In genomic region chr10:69756279-69756678, GRCh38 we compare ENCODE assay signal across 25 cellular contexts. TPM values are rescaled to one million over a fixed set of nuclear protein-coding genes. Genes with fewer than 3 reads are reported as not detected.
"Had no signal": no experiment of that assay in that cellular context is flagged by ENCODE, and none has a peak within 500 bp of the region (broad histone marks: within the 10 kb centered on the region; RNA-seq: fewer than 3 reads in every experiment).

No MANE protein-coding gene starts in this region.

- H3K4me3 Mint-ChIP-seq: mesothelial cell of epicardium had no signal

- DNase-seq: dermis blood vessel endothelial cell; effector CD4-positive, alpha-beta T cell; effector memory CD4-positive, alpha-beta T cell; esophagus squamous epithelium; foreskin fibroblast; foreskin melanocyte; gastrocnemius medialis; glutamatergic neuron; head of caudate nucleus; heart right ventricle; hippocampal formation; left cardiac atrium; left lung; left ventricle myocardium superior; lower lobe of right lung; mesenchymal stem cell; mucosa of descending colon had no signal

- H3K27me3 ChIP-seq: dorsolateral prefrontal cortex, gastrocnemius medialis, left lung had no signal

- ATAC-seq: gastrocnemius medialis, left cardiac atrium, left lung, left ventricle myocardium superior, lower lobe of right lung, mucosa of descending colon had no signal

- H3K4me3 ChIP-seq: coronary artery, dorsolateral prefrontal cortex, esophagus squamous epithelium, gastrocnemius medialis, heart right ventricle, left lung, lower lobe of right lung, mucosa of descending colon had no signal

- FAIRE-seq: colon, endothelial cell of umbilical vein, islet of Langerhans, keratinocyte had no signal

- H3K36me3 ChIP-seq: esophagus squamous epithelium, gastrocnemius medialis, heart right ventricle, left lung, lower lobe of right lung had no signal

- H3K36me3 Mint-ChIP-seq: mesothelial cell of epicardium had no signal

- H3K4me1 ChIP-seq: gastrocnemius medialis, left lung, lower lobe of right lung had no signal

- H3K27ac ChIP-seq: dorsolateral prefrontal cortex, esophagus squamous epithelium, gastrocnemius medialis, heart right ventricle, left lung, lower lobe of right lung had no signal

- H3K9me3 ChIP-seq: esophagus squamous epithelium, gastrocnemius medialis, heart right ventricle, left lung, lower lobe of right lung, mucosa of descending colon had no signal

RNA-seq across cellular contexts. Expression of gene COL13A1, which starts 45.4 kb away (rescaled TPM):
- total RNA-seq: mesenteric fat pad had no signal
